10 cellular contexts compared by ENCODE assay signal in genomic region chr2:30293303-30293912, GRCh38.
A peak's percentile ranks its signal among the peaks of the same experiment; 100 is the strongest.
DNase-seq lines count a peak whose midpoint lies in the region; ATAC-seq and TF ChIP-seq lines count a peak whose summit lies in the region.
"Had no signal": no experiment of that assay in that cellular context is flagged by ENCODE, and none has a peak within 500 bp of the region (broad histone marks: within the 10 kb centered on the region; RNA-seq: fewer than 3 reads in every experiment).

No MANE protein-coding gene starts in this region.

- H3K27me3 ChIP-seq in upper lobe of right lung = no peaks in the 10 kb centered on the region

- no peak overlapping the region for H3K27ac Mint-ChIP-seq in activated T-cell treated with anti-CD3 and anti-CD28 coated beads, Interleukin-2, amount 50 U/mL, for 72 hours

- peaks cover 5 to 7% of the 10 kb centered on the region in 2 donors for H3K9me3 Mint-ChIP-seq in activated T-cell treated with anti-CD3 and anti-CD28 coated beads, Interleukin-2, amount 50 U/mL, for 72 hours

- peaks cover 38% of the 10 kb centered on the region for H3K4me1 Mint-ChIP-seq in activated T-cell treated with anti-CD3 and anti-CD28 coated beads, Interleukin-2, amount 50 U/mL, for 72 hours (ENCODE audit: low read depth)

- TF ChIP-seq CTCF in upper lobe of right lung (IDR thresholded peaks at IDR 0.05) = no peak

- peaks cover 5% of the 10 kb centered on the region for H3K4me1 ChIP-seq in upper lobe of right lung

- H3K36me3 ChIP-seq in upper lobe of right lung = no peaks in the 10 kb centered on the region

- no peaks in the 10 kb centered on the region for H3K27me3 Mint-ChIP-seq in activated T-cell treated with anti-CD3 and anti-CD28 coated beads, Interleukin-2, amount 50 U/mL, for 72 hours (ENCODE audit: low read depth)

- ATAC-seq in activated T-cell treated with anti-CD3 and anti-CD28 coated beads, Interleukin-2, amount 50 U/mL, for 72 hours (replicated peaks in 1 of 2) = peak; percentile 60 to 65
- ATAC-seq in upper lobe of right lung = peak; percentile 85
- no peak for ATAC-seq in GM19351 (IDR thresholded peaks at IDR 0.05; ENCODE audit: unreplicated experiment)

- DNase-seq in activated T-cell treated with anti-CD3 and anti-CD28 coated beads, Interleukin-2, amount 50 U/mL, for 72 hours = peak in 1 of 2 donors; percentile 17
- DNase-seq in activated T-cell treated with anti-CD3 and anti-CD28 coated beads, Interleukin-2, amount 50 U/mL, for 1 hour = no peak
- peak; percentile 61 to 71 for DNase-seq in SW 1271 (lab: John Stamatoyannopoulos, UW)
- peak; percentile 61 for DNase-seq in cardiac septum (ENCODE audit: low spot score)
- no peak for DNase-seq in upper lobe of right lung
- DNase-seq in GM19238 (ENCODE audit: insufficient read length, low spot score) = no peak
- no peak for DNase-seq in NCI-H2171 (lab: John Stamatoyannopoulos, UW)
- DNase-seq: activated naive CD4-positive, alpha-beta T cell had no signal

- peaks cover 3 to 8% of the 10 kb centered on the region in 2 donors for H3K36me3 Mint-ChIP-seq in activated T-cell treated with anti-CD3 and anti-CD28 coated beads, Interleukin-2, amount 50 U/mL, for 72 hours (ENCODE audit: insufficient read depth in 2 of 2)

- no peak overlapping the region for H3K4me3 ChIP-seq in upper lobe of right lung
- H3K4me3 ChIP-seq: skin epidermis had no signal

- intact Hi-C loops in cardiac septum (cut with DNase I) (no loop called here), upper lobe of right lung (cut with DNase I) (no loop called here)

- H3K4me3 Mint-ChIP-seq in activated T-cell treated with anti-CD3 and anti-CD28 coated beads, Interleukin-2, amount 50 U/mL, for 72 hours = no peak overlapping the region

- no peak overlapping the region for H3K27ac ChIP-seq in upper lobe of right lung

- no peaks in the 10 kb centered on the region for H3K9me3 ChIP-seq in upper lobe of right lung

Comparison
In these comparisons a context has a peak if more than half of its experiments do, and no peak if none do; other contexts are left out.
1. DNase-seq: peak in SW 1271 (2 of 2) and cardiac septum (single experiment); none in activated T-cell treated with anti-CD3 and anti-CD28 coated beads, Interleukin-2, amount 50 U/mL, for 1 hour (single experiment), upper lobe of right lung (single experiment), GM19238 (single experiment) and NCI-H2171 (single experiment).